Comparison of ENCODE assay signal across 19 cellular contexts in genomic region chr3:24923565-24923964, GRCh38.
DNase-seq lines count a peak whose midpoint lies in the region; ATAC-seq and TF ChIP-seq lines count a peak whose summit lies in the region.
"Had no signal": no experiment of that assay in that cellular context is flagged by ENCODE, and none has a peak within 500 bp of the region (broad histone marks: within the 10 kb centered on the region; RNA-seq: fewer than 3 reads in every experiment).

No MANE protein-coding gene starts in this region.

- H3K27ac Mint-ChIP-seq in mesothelial cell of epicardium = peak overlapping the region; percentile 80
- H3K27ac Mint-ChIP-seq in activated CD4-positive, alpha-beta memory T cell treated with anti-CD3 and anti-CD28 coated beads for 36 hours = no peak overlapping the region
- H3K27ac Mint-ChIP-seq: CD8-positive, alpha-beta memory T cell had no signal

- H3K4me1 ChIP-seq in upper lobe of right lung = no peaks in the 10 kb centered on the region
- no peaks in the 10 kb centered on the region for H3K4me1 ChIP-seq in psoas muscle
- H3K4me1 ChIP-seq: BLaER1 treated with 17β-estradiol and CSF1 and Interleukin-3, amounts not matched to agents 10 nM and 100 nM had no signal

- no peak overlapping the region for H3K27ac ChIP-seq in upper lobe of right lung
- no peak overlapping the region for H3K27ac ChIP-seq in psoas muscle
- H3K27ac ChIP-seq: BLaER1 treated with 17β-estradiol and CSF1 and Interleukin-3, amounts not matched to agents 10 nM and 100 nM had no signal

- POLR2A ChIA-PET in activated CD4-positive, alpha-beta memory T cell treated with anti-CD3 and anti-CD28 coated beads for 36 hours (lab: Charles Lee) = no interaction called here

- no peaks in the 10 kb centered on the region for H3K36me3 Mint-ChIP-seq in mesothelial cell of epicardium
- H3K36me3 Mint-ChIP-seq in activated CD4-positive, alpha-beta memory T cell treated with anti-CD3 and anti-CD28 coated beads for 36 hours = no peaks in the 10 kb centered on the region
- H3K36me3 Mint-ChIP-seq: CD8-positive, alpha-beta memory T cell had no signal

- no peaks in the 10 kb centered on the region for H3K27me3 ChIP-seq in upper lobe of right lung
- H3K27me3 ChIP-seq in psoas muscle (ENCODE audit: insufficient read depth in 3 of 3, low read length in 2 of 3) = no peaks in the 10 kb centered on the region
- H3K27me3 ChIP-seq: BLaER1 treated with 17β-estradiol and CSF1 and Interleukin-3, amounts not matched to agents 10 nM and 100 nM had no signal

- CTCF ChIA-PET in activated CD4-positive, alpha-beta memory T cell treated with anti-CD3 and anti-CD28 coated beads for 36 hours (lab: Charles Lee) = no interaction called here

- H3K9me3 ChIP-seq in upper lobe of right lung (no peaks in the 10 kb centered on the region), psoas muscle (no peaks in the 10 kb centered on the region)
- H3K9me3 ChIP-seq: BLaER1 treated with 17β-estradiol and CSF1 and Interleukin-3, amounts not matched to agents 10 nM and 100 nM had no signal

- no peaks in the 10 kb centered on the region for H3K9me3 Mint-ChIP-seq in mesothelial cell of epicardium
- H3K9me3 Mint-ChIP-seq in activated CD4-positive, alpha-beta memory T cell treated with anti-CD3 and anti-CD28 coated beads for 36 hours = no peaks in the 10 kb centered on the region

- WGBS in psoas muscle, 3 donors = 74 to 81% (median 75%) methylated on average over 2 of the region's 2 CpGs

- no peak for TF ChIP-seq CTCF in epithelial cell of esophagus (IDR thresholded peaks at IDR 0.05; ENCODE audit: insufficient read depth, low read depth, low read length, missing control alignments)
- no peak for TF ChIP-seq CTCF in mesothelial cell of epicardium (IDR thresholded peaks at IDR 0.05; ENCODE audit: unreplicated experiment)
- no peak for TF ChIP-seq CTCF in upper lobe of right lung (IDR thresholded peaks at IDR 0.05)
- TF ChIP-seq CTCF in psoas muscle (IDR thresholded peaks at IDR 0.05) = no peak

- no peaks in the 10 kb centered on the region for H3K36me3 ChIP-seq in upper lobe of right lung
- H3K36me3 ChIP-seq in psoas muscle (ENCODE audit: insufficient read depth in 1 of 2, low read depth in 1 of 2) = no peaks in the 10 kb centered on the region
- H3K36me3 ChIP-seq: BLaER1 treated with 17β-estradiol and CSF1 and Interleukin-3, amounts not matched to agents 10 nM and 100 nM had no signal

- H3K4me3 Mint-ChIP-seq in mesothelial cell of epicardium = no peak overlapping the region
- no peak overlapping the region for H3K4me3 Mint-ChIP-seq in activated CD4-positive, alpha-beta memory T cell treated with anti-CD3 and anti-CD28 coated beads for 36 hours
- H3K4me3 Mint-ChIP-seq: CD8-positive, alpha-beta memory T cell had no signal

- intact Hi-C loops in upper lobe of right lung (cut with DNase I) (no loop called here), psoas muscle (cut with DNase I) (no loop called here)
- intact Hi-C loops in activated CD4-positive, alpha-beta memory T cell treated with anti-CD3 and anti-CD28 coated beads for 36 hours (cut with micrococcal nuclease) = no loop called here

- H3K27me3 Mint-ChIP-seq in mesothelial cell of epicardium (ENCODE audit: low read depth) = no peaks in the 10 kb centered on the region
- no peaks in the 10 kb centered on the region for H3K27me3 Mint-ChIP-seq in activated CD4-positive, alpha-beta memory T cell treated with anti-CD3 and anti-CD28 coated beads for 36 hours
- H3K27me3 Mint-ChIP-seq: CD8-positive, alpha-beta memory T cell had no signal

- DNase-seq in DMS79 treated with DMSO at 0.1 percent for 48 hours (lab: John Stamatoyannopoulos, UW) (peak; percentile 22), epithelial cell of esophagus (ENCODE audit: low read depth) (peak; percentile 3), mesothelial cell of epicardium (ENCODE audit: low spot score in 2 of 2, unreplicated experiment in 2 of 2) (no peak), upper lobe of right lung (no peak), NCI-H2196 (lab: John Stamatoyannopoulos, UW; ENCODE audit: unreplicated experiment) (no peak), psoas muscle (no peak)
- DNase-seq in activated CD4-positive, alpha-beta memory T cell treated with anti-CD3 and anti-CD28 coated beads for 36 hours = no peak
- DNase-seq: CD8-positive, alpha-beta memory T cell; H7; IMR-90; NCI-H1436 treated with DMSO at 0.1 percent for 48 hours; NCI-H2029; NCI-H2171 treated with DMSO at 0.1 percent for 48 hours; NCI-H446 treated with DMSO at 0.1 percent for 48 hours; NCI-H748 treated with DMSO at 0.1 percent for 48 hours; OCI-M1; SHP77 had no signal

- ATAC-seq in upper lobe of right lung (peak; percentile 69), psoas muscle (no peak)
- ATAC-seq: SK-N-SH treated with all-trans-retinoic acid at 6 μM for 48 hours had no signal

- H3K4me1 Mint-ChIP-seq in mesothelial cell of epicardium = peaks cover 21% of the 10 kb centered on the region
- H3K4me1 Mint-ChIP-seq in activated CD4-positive, alpha-beta memory T cell treated with anti-CD3 and anti-CD28 coated beads for 36 hours (ENCODE audit: low read depth) = no peaks in the 10 kb centered on the region
- H3K4me1 Mint-ChIP-seq: CD8-positive, alpha-beta memory T cell had no signal

- H3K4me3 ChIP-seq in epithelial cell of esophagus (ENCODE audit: low read length) = no peak overlapping the region
- no peak overlapping the region for H3K4me3 ChIP-seq in upper lobe of right lung
- H3K4me3 ChIP-seq in psoas muscle = no peak overlapping the region
- H3K4me3 ChIP-seq: BLaER1 treated with 17β-estradiol and CSF1 and Interleukin-3, amounts not matched to agents 10 nM and 100 nM had no signal

Comparison
In these comparisons a context has a peak if more than half of its experiments do, and no peak if none do; other contexts are left out.
1. DNase-seq: peak in DMS79 treated with DMSO at 0.1 percent for 48 hours (single experiment) and epithelial cell of esophagus (single experiment); none in mesothelial cell of epicardium (0 of 2), upper lobe of right lung (single experiment), NCI-H2196 (single experiment), psoas muscle (0 of 2) and activated CD4-positive, alpha-beta memory T cell treated with anti-CD3 and anti-CD28 coated beads for 36 hours (single experiment).